25 cellular contexts compared by ENCODE assay signal in the genomic region with DNA sequence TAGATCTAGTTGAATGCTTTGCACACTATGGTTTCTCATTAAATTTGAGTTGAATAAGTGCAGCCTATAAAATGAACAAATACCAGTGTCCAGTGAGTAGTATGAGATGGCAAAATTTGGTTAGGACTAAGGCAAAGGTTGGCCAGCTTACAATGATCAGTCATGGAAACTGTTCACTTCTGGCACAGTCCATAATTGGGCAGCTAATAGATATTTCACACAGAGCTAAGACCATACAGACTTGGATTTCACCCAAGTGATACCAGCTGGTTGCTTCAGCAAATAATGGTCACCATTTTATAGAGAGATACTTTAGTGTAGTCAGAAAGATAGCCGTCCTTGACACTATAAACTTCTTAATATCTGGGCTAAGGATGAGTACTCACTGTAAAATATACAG. TPM values are rescaled to one million over a fixed set of nuclear protein-coding genes. Genes with fewer than 3 reads are reported as not detected.
A peak's percentile ranks its signal among the peaks of the same experiment; 100 is the strongest.
DNase-seq lines count a peak whose midpoint lies in the region; ATAC-seq and TF ChIP-seq lines count a peak whose summit lies in the region.
"Had no signal": no experiment of that assay in that cellular context is flagged by ENCODE, and none has a peak within 500 bp of the region (broad histone marks: within the 10 kb centered on the region; RNA-seq: fewer than 3 reads in every experiment).

No MANE protein-coding gene starts in this region.

- peak; percentile 29 for DNase-seq in NCI-H146 (lab: John Stamatoyannopoulos, UW)
- DNase-seq in NCI-H146 treated with DMSO at 0.1 percent for 48 hours (lab: John Stamatoyannopoulos, UW; ENCODE audit: unreplicated experiment): no peak
- DNase-seq in NCI-H1092 (lab: John Stamatoyannopoulos, UW): peak; percentile 66
- peak; percentile 58 for DNase-seq in NCI-H2227 treated with DMSO at 0.1 percent for 48 hours (lab: John Stamatoyannopoulos, UW)
- peak; percentile 40 for DNase-seq in cerebellum (ENCODE audit: low spot score)
- DNase-seq in HUDEP-2 (lab: John Stamatoyannopoulos, UW; ENCODE audit: unreplicated experiment in 76 of 76): no peak
- no peak for DNase-seq in transverse colon
- DNase-seq: 8988T; CD8-positive, alpha-beta memory T cell; DMS79 treated with DMSO at 0.1 percent for 48 hours; GOT3; HCEC 1CT; KBM-7; NCI-H2171 treated with DMSO at 0.1 percent for 48 hours; NCI-H524; PC-9; RPMI8226; SHP77; SW 1271; T-helper 17 cell had no signal

- H3K4me3 ChIP-seq in transverse colon: no peak overlapping the region
- H3K4me3 ChIP-seq: GM12878, PC-9 had no signal

- no peak for TF ChIP-seq EP300 in transverse colon (IDR thresholded peaks at IDR 0.05; ENCODE audit: low read depth)

- H3K9me3 ChIP-seq in transverse colon: no peaks in the 10 kb centered on the region

- TF ChIP-seq POLR2A in transverse colon (IDR thresholded peaks at IDR 0.05): no peak

- no peaks in the 10 kb centered on the region for H3K36me3 ChIP-seq in transverse colon

- intact Hi-C loops in transverse colon (cut with DNase I; ENCODE audit: low total_unique reads): no loop called here

- no peak overlapping the region for H3K27ac ChIP-seq in transverse colon
- H3K27ac ChIP-seq: C4-2B, HL-60, PC-9 had no signal

- no peak for ATAC-seq in GM19452 (IDR thresholded peaks at IDR 0.05; ENCODE audit: unreplicated experiment)
- ATAC-seq: GM12878, T-helper 17 cell had no signal

- 78 to 86% methylated on average over 1 of the region's 1 CpG for WGBS in transverse colon (ENCODE audit: low coverage in 1 of 2), 2 donors

- in situ Hi-C loops in transverse colon (cut with MboI; ENCODE audit: low pct_ligation_motif_present in 1 of 4, low pct_unique_long_range_greater_than_20kb in 1 of 4, low sequenced_read_pairs in 3 of 4): no loop called here

- no peak for TF ChIP-seq CTCF in transverse colon (IDR thresholded peaks at IDR 0.05)

- H3K4me1 ChIP-seq in transverse colon: no peaks in the 10 kb centered on the region

- no peaks in the 10 kb centered on the region for H3K27me3 ChIP-seq in transverse colon

RNA-seq across cellular contexts. Expression of a gene that starts 15.7 kb away (rescaled TPM):
- 125 TPM for total RNA-seq in cerebellum
- 1 to 10 TPM in 3 of 4 donors, not detected in 1; 2.2 to 3.5 (median 2.6) TPM for total RNA-seq in transverse colon
- total RNA-seq: CD8-positive, alpha-beta memory T cell; GM12878; HT-29; PC-9; T-helper 17 cell had no signal

Comparison
In these comparisons a context has a peak if more than half of its experiments do, and no peak if none do; other contexts are left out.
1. DNase-seq: peak in NCI-H146 (single experiment), NCI-H1092 (single experiment), NCI-H2227 treated with DMSO at 0.1 percent for 48 hours (single experiment) and cerebellum (single experiment); none in NCI-H146 treated with DMSO at 0.1 percent for 48 hours (single experiment), HUDEP-2 (0 of 76) and transverse colon (single experiment).
2. RNA of a gene that starts 15.7 kb away (total RNA-seq): 125 TPM in cerebellum (single experiment); 2.2 to 3.5 TPM in transverse colon; every median in the first group is over 10 times any median in the second.